ENCODE assay signal across 15 cellular contexts in the genomic region with DNA sequence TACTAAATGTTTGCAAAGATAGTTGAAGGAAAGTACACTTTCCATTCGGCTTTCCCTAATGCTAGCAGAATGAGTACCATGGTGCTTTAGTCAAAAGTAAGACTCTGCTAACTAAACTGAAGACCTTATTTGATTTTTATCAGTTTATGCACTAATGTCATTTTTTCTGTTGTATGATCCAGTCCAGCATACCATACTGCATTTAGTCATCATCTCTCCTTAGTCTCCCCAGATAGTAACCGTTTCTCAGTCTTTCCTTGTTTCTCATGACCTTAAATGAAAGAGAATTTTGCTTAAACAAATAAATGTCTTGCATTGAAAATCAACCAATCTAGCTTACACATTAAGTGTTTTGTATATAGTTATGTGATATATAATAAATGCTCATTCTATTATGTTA.
A peak's percentile ranks its signal among the peaks of the same experiment; 100 is the strongest.
DNase-seq lines count a peak whose midpoint lies in the region; ATAC-seq and TF ChIP-seq lines count a peak whose summit lies in the region.
"Had no signal": no experiment of that assay in that cellular context is flagged by ENCODE, and none has a peak within 500 bp of the region (broad histone marks: within the 10 kb centered on the region; RNA-seq: fewer than 3 reads in every experiment).

No MANE protein-coding gene starts in this region.

- DNase-seq in IMR-90 (peak; percentile 11), adipocyte (ENCODE audit: low read depth) (peak; percentile 11), fibroblast of the aortic adventitia (ENCODE audit: low read depth) (peak; percentile 9), Kasumi-1 (lab: John Stamatoyannopoulos, UW) (no peak), retina (no peak)
- no peak for DNase-seq in activated CD4-positive, alpha-beta T cell treated with anti-CD3 and anti-CD28 coated beads, Interleukin-2, amount 10 ng/mL, durations not matched to agents 24 days and 14 days
- DNase-seq: ACHN; BE2C; C1 segment of cervical spinal cord; Caco-2; CD4-positive, CD25-positive, alpha-beta regulatory T cell; GDM1; H9 had no signal

- WGBS in IMR-90 (ENCODE audit: extremely low coverage in 2 of 2, insufficient read length in 1 of 2), 2 experiments: no CpG with 5 or more reads among the region's 2 CpGs

- no peak overlapping the region for H3K56ac ChIP-seq in IMR-90 (ENCODE audit: extremely low read depth, insufficient read depth, low read length)

- 0 out of 2 replicates have a peak, but pooled peaks have one; percentile 27 for ATAC-seq in IMR-90 (ENCODE audit: low read depth)
- ATAC-seq in GM21825 (IDR thresholded peaks at IDR 0.05; ENCODE audit: unreplicated experiment): no peak
- ATAC-seq: HepG2 had no signal

- no peaks in the 10 kb centered on the region for H4K20me1 ChIP-seq in IMR-90 (ENCODE audit: insufficient read depth, low read length)

- no peak for TF ChIP-seq CTCF in IMR-90 (conservative IDR thresholded peaks at IDR 0.05; ENCODE audit: low read depth, low read length)
- no peak for TF ChIP-seq CTCF in fibroblast of the aortic adventitia (IDR thresholded peaks at IDR 0.05; ENCODE audit: insufficient read depth, low read length)

- no peak overlapping the region for H2AFZ ChIP-seq in IMR-90 (replicated peaks; ENCODE audit: low read length, poor library complexity)

- dilution Hi-C loops in IMR-90 (cut with HindIII; ENCODE audit: low sequenced_read_pairs, unreplicated experiment): no loop called here

- H2AK5ac ChIP-seq in IMR-90 (ENCODE audit: low read depth, low read length): no peak overlapping the region

- no peaks in the 10 kb centered on the region for H3K79me1 ChIP-seq in IMR-90 (ENCODE audit: low read depth in 1 of 2, low read length in 2 of 2)

- H3K36me3 ChIP-seq in IMR-90 (ENCODE audit: control insufficient read depth, insufficient read depth, low read length) (no peaks in the 10 kb centered on the region), adipocyte (ENCODE audit: control insufficient read depth, insufficient read depth, low read length, severe bottlenecking) (no peaks in the 10 kb centered on the region)
- H3K36me3 ChIP-seq: BE2C had no signal

- H3K4me3 ChIP-seq in IMR-90 (ENCODE audit: insufficient read depth, low read depth, low read length): no peak overlapping the region
- H3K4me3 ChIP-seq in adipocyte (ENCODE audit: low read length): no peak overlapping the region
- H3K4me3 ChIP-seq in fibroblast of the aortic adventitia (ENCODE audit: low read depth, low read length): no peak overlapping the region

- no peak overlapping the region for H4K5ac ChIP-seq in IMR-90 (ENCODE audit: low read depth, low read length)

- no peak overlapping the region for H3K23ac ChIP-seq in IMR-90 (ENCODE audit: low read depth, low read length)

- no TSS peak for BruUV-seq in IMR-90 (replicated peaks; lab: Mats Ljungman, UMichigan)

- H4K8ac ChIP-seq in IMR-90 (ENCODE audit: low read depth in 2 of 2, low read length in 2 of 2): no peak overlapping the region

- H3K27me3 ChIP-seq in IMR-90 (ENCODE audit: control insufficient read depth, insufficient read depth, low read length) (no peaks in the 10 kb centered on the region), adipocyte (replicated peaks; ENCODE audit: control insufficient read depth, insufficient read depth, low read length) (no peaks in the 10 kb centered on the region)
- H3K27me3 ChIP-seq: BE2C had no signal

- H3K36me3 Mint-ChIP-seq in activated CD4-positive, alpha-beta T cell treated with anti-CD3 and anti-CD28 coated beads, Interleukin-2, amount 10 ng/mL, durations not matched to agents 24 days and 14 days (ENCODE audit: low read depth): no peaks in the 10 kb centered on the region
- H3K36me3 Mint-ChIP-seq: CD4-positive, CD25-positive, alpha-beta regulatory T cell had no signal

- no peaks in the 10 kb centered on the region for H3K9me1 ChIP-seq in IMR-90 (ENCODE audit: insufficient read depth, low read length)

- H3K18ac ChIP-seq in IMR-90 (ENCODE audit: low read depth, low read length): no peak overlapping the region

- H3K4me2 ChIP-seq in IMR-90 (ENCODE audit: low read depth, low read length): no peak overlapping the region

- no peak overlapping the region for H2BK5ac ChIP-seq in IMR-90 (ENCODE audit: low read depth, low read length, poor library complexity, severe bottlenecking)

- CTCF ChIA-PET in IMR-90 (lab: Yijun Ruan, JAX): no interaction called here

- TF ChIP-seq POLR2A in IMR-90 (IDR thresholded peaks at IDR 0.05; ENCODE audit: low read depth, low read length): no peak

- no peak overlapping the region for H3K27ac ChIP-seq in IMR-90 (ENCODE audit: insufficient read depth, low read length)

- H3K9me3 Mint-ChIP-seq in activated CD4-positive, alpha-beta T cell treated with anti-CD3 and anti-CD28 coated beads, Interleukin-2, amount 10 ng/mL, durations not matched to agents 24 days and 14 days: no peaks in the 10 kb centered on the region
- H3K9me3 Mint-ChIP-seq: H9 had no signal

- intact Hi-C loops in IMR-90 (cut with micrococcal nuclease): no loop called here
- intact Hi-C loops in activated CD4-positive, alpha-beta T cell treated with anti-CD3 and anti-CD28 coated beads, Interleukin-2, amount 10 ng/mL, durations not matched to agents 24 days and 14 days (cut with micrococcal nuclease): no loop called here

- no peak overlapping the region for H2AK9ac ChIP-seq in IMR-90 (replicated peaks; ENCODE audit: low read depth, low read length, poor library complexity)

- no peak overlapping the region for H3K4me3 Mint-ChIP-seq in activated CD4-positive, alpha-beta T cell treated with anti-CD3 and anti-CD28 coated beads, Interleukin-2, amount 10 ng/mL, durations not matched to agents 24 days and 14 days
- H3K4me3 Mint-ChIP-seq: CD4-positive, CD25-positive, alpha-beta regulatory T cell; H9 had no signal

- no peak overlapping the region for H3K4ac ChIP-seq in IMR-90 (ENCODE audit: low read depth, low read length)

- no peak overlapping the region for H4K91ac ChIP-seq in IMR-90 (ENCODE audit: insufficient read depth, low read depth, low read length)

- H3K4me1 Mint-ChIP-seq in activated CD4-positive, alpha-beta T cell treated with anti-CD3 and anti-CD28 coated beads, Interleukin-2, amount 10 ng/mL, durations not matched to agents 24 days and 14 days: no peaks in the 10 kb centered on the region
- H3K4me1 Mint-ChIP-seq: CD4-positive, CD25-positive, alpha-beta regulatory T cell had no signal

- no peak overlapping the region for H3K14ac ChIP-seq in IMR-90 (replicated peaks; ENCODE audit: low read depth, low read length)

- H2BK15ac ChIP-seq in IMR-90 (ENCODE audit: low read depth, low read length): no peak overlapping the region

- TF ChIP-seq RAD21 in IMR-90 (IDR thresholded peaks at IDR 0.05; ENCODE audit: low read length): no peak

- H3K9me3 ChIP-seq in IMR-90 (ENCODE audit: control insufficient read depth, insufficient read depth, low read length) (no peaks in the 10 kb centered on the region), adipocyte (ENCODE audit: control insufficient read depth, low read length) (no peaks in the 10 kb centered on the region)
- H3K9me3 ChIP-seq: BE2C, Caco-2 had no signal

- no peaks in the 10 kb centered on the region for H3K27me3 Mint-ChIP-seq in activated CD4-positive, alpha-beta T cell treated with anti-CD3 and anti-CD28 coated beads, Interleukin-2, amount 10 ng/mL, durations not matched to agents 24 days and 14 days
- H3K27me3 Mint-ChIP-seq: CD4-positive, CD25-positive, alpha-beta regulatory T cell had no signal

- no peak overlapping the region for H3K27ac Mint-ChIP-seq in activated CD4-positive, alpha-beta T cell treated with anti-CD3 and anti-CD28 coated beads, Interleukin-2, amount 10 ng/mL, durations not matched to agents 24 days and 14 days
- H3K27ac Mint-ChIP-seq: CD4-positive, CD25-positive, alpha-beta regulatory T cell; H9 had no signal

- H3K4me1 ChIP-seq in IMR-90 (ENCODE audit: control insufficient read depth, insufficient read depth, low read length) (no peaks in the 10 kb centered on the region), adipocyte (ENCODE audit: control insufficient read depth, insufficient read depth, low read length) (peaks cover 22% of the 10 kb centered on the region)

- H3K9ac ChIP-seq in IMR-90 (ENCODE audit: low read depth, low read length): no peak overlapping the region
- no peak overlapping the region for H3K9ac ChIP-seq in adipocyte (ENCODE audit: low read length)

- POLR2A ChIA-PET in IMR-90 (lab: Charles Lee; ENCODE audit: unreplicated experiment): no interaction called here

- H2BK120ac ChIP-seq in IMR-90 (ENCODE audit: low read depth, low read length): no peak overlapping the region

- no peak overlapping the region for H2BK20ac ChIP-seq in IMR-90 (ENCODE audit: low read depth, low read length)

- in situ Hi-C loops in IMR-90 (cut with MboI; ENCODE audit: low sequenced_read_pairs): no loop called here

TF ChIP-seq in IMR-90, 13 proteins besides CTCF, POLR2A, EP300 and RAD21 (continues in another document):
- no peak for TF ChIP-seq RCOR1 (IDR thresholded peaks at IDR 0.05; ENCODE audit: insufficient replicate concordance, low read length)
- TF ChIP-seq BHLHE40 (IDR thresholded peaks at IDR 0.05; ENCODE audit: low read depth, low read length): no peak
- no peak for TF ChIP-seq MXI1 (IDR thresholded peaks at IDR 0.05; ENCODE audit: borderline replicate concordance, low read depth, low read length)
- TF ChIP-seq NFE2L2 (IDR thresholded peaks at IDR 0.05; ENCODE audit: low read depth, low read length): no peak
- TF ChIP-seq FOS (IDR thresholded peaks at IDR 0.05; ENCODE audit: low read depth, low read length): no peak
- TF ChIP-seq, protein P1, sequence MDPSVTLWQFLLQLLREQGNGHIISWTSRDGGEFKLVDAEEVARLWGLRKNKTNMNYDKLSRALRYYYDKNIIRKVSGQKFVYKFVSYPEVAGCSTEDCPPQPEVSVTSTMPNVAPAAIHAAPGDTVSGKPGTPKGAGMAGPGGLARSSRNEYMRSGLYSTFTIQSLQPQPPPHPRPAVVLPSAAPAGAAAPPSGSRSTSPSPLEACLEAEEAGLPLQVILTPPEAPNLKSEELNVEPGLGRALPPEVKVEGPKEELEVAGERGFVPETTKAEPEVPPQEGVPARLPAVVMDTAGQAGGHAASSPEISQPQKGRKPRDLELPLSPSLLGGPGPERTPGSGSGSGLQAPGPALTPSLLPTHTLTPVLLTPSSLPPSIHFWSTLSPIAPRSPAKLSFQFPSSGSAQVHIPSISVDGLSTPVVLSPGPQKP (IDR thresholded peaks at IDR 0.05; ENCODE audit: borderline replicate concordance, low read depth, low read length): no peak
- no peak for TF ChIP-seq MAFK (IDR thresholded peaks at IDR 0.05; ENCODE audit: low read depth, low read length)
- TF ChIP-seq USF2 (IDR thresholded peaks at IDR 0.05; ENCODE audit: low read depth, low read length): no peak
- no peak for TF ChIP-seq RFX5 (IDR thresholded peaks at IDR 0.05; ENCODE audit: low read depth, low read length)
- TF ChIP-seq MAZ (IDR thresholded peaks at IDR 0.05; ENCODE audit: borderline replicate concordance, low read depth, low read length): no peak

Comparison
In these comparisons a context has a peak if more than half of its experiments do, and no peak if none do; other contexts are left out.
1. DNase-seq: peak in IMR-90 (single experiment), adipocyte (single experiment) and fibroblast of the aortic adventitia (single experiment); none in Kasumi-1 (0 of 2), retina (single experiment) and activated CD4-positive, alpha-beta T cell treated with anti-CD3 and anti-CD28 coated beads, Interleukin-2, amount 10 ng/mL, durations not matched to agents 24 days and 14 days (single experiment).